ENCODE assay signal across 17 cellular contexts in the genomic region with DNA sequence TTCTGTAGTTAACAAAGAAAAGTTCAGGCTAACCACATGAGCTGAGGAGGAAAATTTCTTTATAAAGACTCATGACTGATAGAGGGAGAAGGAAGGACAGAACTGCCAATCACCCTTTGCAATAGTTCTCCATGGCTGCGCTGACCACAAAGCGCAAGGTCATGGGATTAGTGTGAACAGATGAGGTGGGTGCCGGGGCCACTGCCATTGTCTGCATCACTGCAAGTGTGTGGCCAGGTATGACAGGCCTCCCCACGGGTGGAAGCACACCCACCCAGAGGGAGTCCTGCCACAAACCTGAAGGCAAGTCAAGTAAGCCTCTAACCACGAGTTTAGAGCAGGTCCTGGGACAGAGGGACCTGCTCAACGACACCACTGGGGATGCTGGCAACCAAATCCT.
DNase-seq lines count a peak whose midpoint lies in the region; ATAC-seq and TF ChIP-seq lines count a peak whose summit lies in the region.
"Had no signal": no experiment of that assay in that cellular context is flagged by ENCODE, and none has a peak within 500 bp of the region (broad histone marks: within the 10 kb centered on the region; RNA-seq: fewer than 3 reads in every experiment).

No MANE protein-coding gene starts in this region.

- ATAC-seq in HG03025 (IDR thresholded peaks at IDR 0.05; ENCODE audit: low FRiP score, unreplicated experiment) (no peak), heart left ventricle (no peak)
- ATAC-seq: A549 had no signal

- no peaks in the 10 kb centered on the region for H3K4me1 Mint-ChIP-seq in endothelial cell (ENCODE audit: unreplicated experiment)
- H3K4me1 Mint-ChIP-seq: CD4-positive, alpha-beta memory T cell had no signal

- DNase-seq in AG20443 (ENCODE audit: low spot score), result peak; percentile 2
- peak; percentile 15 for DNase-seq in NB4 (ENCODE audit: low read depth)
- DNase-seq in endothelial cell (ENCODE audit: low spot score), result no peak
- no peak for DNase-seq in MM.1S
- DNase-seq in heart left ventricle, result no peak
- DNase-seq: 8988T; ACHN; C1 segment of cervical spinal cord; Calu3; CD4-positive, alpha-beta memory T cell; COR-L47; DND-41; GM23248; H7; HCEC 1CT had no signal

- no peak overlapping the region for H3K27ac ChIP-seq in MM.1S (ENCODE audit: low read length)
- no peak overlapping the region for H3K27ac ChIP-seq in heart left ventricle
- H3K27ac ChIP-seq: A549, GM23248 had no signal

- H3K4me3 ChIP-seq in NB4 (ENCODE audit: low read depth, low read length) (no peak overlapping the region), MM.1S (ENCODE audit: low read length) (no peak overlapping the region), heart left ventricle (no peak overlapping the region)
- H3K4me3 ChIP-seq: A549, GM23248 had no signal

- peak overlapping the region; percentile 48 for H3K27ac Mint-ChIP-seq in endothelial cell (ENCODE audit: unreplicated experiment)
- H3K27ac Mint-ChIP-seq: CD4-positive, alpha-beta memory T cell had no signal

- no peaks in the 10 kb centered on the region for H3F3A ChIP-seq in MM.1S (ENCODE audit: insufficient read depth, low read length)

- H3K4me2 ChIP-seq in MM.1S (ENCODE audit: low read depth, low read length), result no peak overlapping the region
- H3K4me2 ChIP-seq: A549 had no signal

- H3K9me3 ChIP-seq in MM.1S (replicated peaks; ENCODE audit: insufficient read depth, low read length), result no peaks in the 10 kb centered on the region
- H3K9me3 ChIP-seq in heart left ventricle, result peaks cover 0 to 4% (median 0%) of the 10 kb centered on the region in 12 donors
- H3K9me3 ChIP-seq: A549 had no signal

- no peaks in the 10 kb centered on the region for H4K20me1 ChIP-seq in MM.1S (ENCODE audit: insufficient read depth, low read length)

- intact Hi-C loops in heart left ventricle (cut with DNase I), result no loop called here

- H3K9me3 Mint-ChIP-seq in endothelial cell (ENCODE audit: unreplicated experiment), result peaks cover 59% of the 10 kb centered on the region

- H2AFZ ChIP-seq in MM.1S (ENCODE audit: low read length), result no peak overlapping the region
- H2AFZ ChIP-seq: GM23248 had no signal

- peaks cover 32% of the 10 kb centered on the region for H3K27me3 Mint-ChIP-seq in endothelial cell (ENCODE audit: unreplicated experiment)
- H3K27me3 Mint-ChIP-seq: CD4-positive, alpha-beta memory T cell had no signal

- H3K9me2 ChIP-seq in MM.1S (replicated peaks; ENCODE audit: insufficient read depth, low read length), result no peaks in the 10 kb centered on the region

- no peaks in the 10 kb centered on the region for H3K4me1 ChIP-seq in MM.1S (ENCODE audit: low read length)
- H3K4me1 ChIP-seq in heart left ventricle, result no peaks in the 10 kb centered on the region
- H3K4me1 ChIP-seq: A549 had no signal

- H3K36me3 Mint-ChIP-seq in endothelial cell (ENCODE audit: low read depth, unreplicated experiment), result peaks cover 17% of the 10 kb centered on the region
- H3K36me3 Mint-ChIP-seq: CD4-positive, alpha-beta memory T cell had no signal

- H3K9ac ChIP-seq in MM.1S (ENCODE audit: low read length), result no peak overlapping the region
- H3K9ac ChIP-seq: GM23248 had no signal

- TF ChIP-seq CTCF in NB4 (IDR thresholded peaks at IDR 0.05; ENCODE audit: low read depth, low read length) (no peak), endothelial cell (IDR thresholded peaks at IDR 0.05; ENCODE audit: unreplicated experiment) (no peak), MM.1S (IDR thresholded peaks at IDR 0.05; ENCODE audit: low read length) (no peak), heart left ventricle (IDR thresholded peaks at IDR 0.05) (no peak)

- 56 to 66% (median 60%) methylated on average over 5 to 6 of the region's 6 CpGs for WGBS in heart left ventricle, 4 donors

- TF ChIP-seq POLR2A in NB4 (IDR thresholded peaks at IDR 0.05; ENCODE audit: extremely low read depth, insufficient read length) (no peak), heart left ventricle (IDR thresholded peaks at IDR 0.05) (no peak)

- H3K79me2 ChIP-seq in MM.1S (ENCODE audit: low read length), result no peaks in the 10 kb centered on the region

- H3K36me3 ChIP-seq in MM.1S (replicated peaks; ENCODE audit: insufficient read depth, low read length) (no peaks in the 10 kb centered on the region), heart left ventricle (no peaks in the 10 kb centered on the region)

- H3K27me3 ChIP-seq in MM.1S (replicated peaks; ENCODE audit: insufficient read depth, low read length) (no peaks in the 10 kb centered on the region), heart left ventricle (no peaks in the 10 kb centered on the region)

- H3K4me3 Mint-ChIP-seq in endothelial cell (ENCODE audit: unreplicated experiment), result no peak overlapping the region
- H3K4me3 Mint-ChIP-seq: CD4-positive, alpha-beta memory T cell had no signal

Comparison
In these comparisons a context has a peak if more than half of its experiments do, and no peak if none do; other contexts are left out.
1. DNase-seq: peak in AG20443 (single experiment) and NB4 (single experiment); none in endothelial cell (single experiment), MM.1S (single experiment) and heart left ventricle (0 of 5).